8 cellular contexts compared by ENCODE assay signal in the genomic region with DNA sequence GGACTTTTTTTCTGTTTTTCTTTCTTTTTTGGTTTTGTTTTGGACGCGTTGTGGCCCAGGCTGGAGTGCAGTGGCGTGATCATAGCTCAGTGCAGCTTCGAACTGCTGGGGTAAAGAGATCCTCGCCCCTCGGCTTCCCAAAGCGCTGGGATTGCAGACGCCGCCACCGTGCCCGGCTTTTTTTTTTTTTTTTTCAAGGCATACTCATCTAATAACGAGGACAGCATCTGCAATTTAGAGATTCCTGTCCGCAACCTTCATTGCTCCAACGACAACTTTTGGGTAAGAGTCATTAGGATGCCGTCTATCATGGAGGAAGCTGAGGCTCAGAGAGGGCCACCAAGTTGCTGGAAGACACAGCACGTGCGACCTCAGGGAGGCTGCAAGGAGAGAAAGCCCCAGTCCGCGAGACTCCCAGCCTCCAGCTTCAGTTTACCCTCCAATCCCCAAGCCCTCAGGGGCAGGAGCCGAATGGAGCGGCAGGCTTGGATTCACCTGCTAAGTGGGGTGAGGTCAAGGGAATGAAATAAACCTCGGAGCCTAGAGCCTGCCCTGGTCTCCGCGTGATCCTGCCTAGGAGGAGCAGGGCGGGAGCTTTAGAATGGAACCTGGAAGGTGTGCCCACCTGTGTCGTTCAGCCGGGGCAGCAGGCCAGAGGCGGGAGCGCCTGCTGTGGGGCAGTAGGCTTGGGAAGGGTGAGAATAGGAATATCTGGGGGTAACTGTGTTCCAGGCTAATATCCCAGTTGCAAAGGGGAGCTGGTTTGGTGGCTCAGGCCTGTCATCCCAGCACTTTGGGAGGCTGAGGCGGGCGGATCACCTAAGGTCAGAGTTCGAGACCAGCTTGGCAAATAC. TPM values are rescaled to one million over a fixed set of nuclear protein-coding genes. Genes with fewer than 3 reads are reported as not detected.
DNase-seq lines count a peak whose midpoint lies in the region; ATAC-seq and TF ChIP-seq lines count a peak whose summit lies in the region.

No MANE protein-coding gene starts in this region.

- peaks cover 20% of the 10 kb centered on the region for H3K27me3 Mint-ChIP-seq in mesothelial cell of epicardium (ENCODE audit: low read depth)

- H3K27me3 ChIP-seq in A673 (replicated peaks; ENCODE audit: insufficient read depth, low read depth, low read length, poor library complexity) (no peaks in the 10 kb centered on the region), brain microvascular endothelial cell (replicated peaks) (no peaks in the 10 kb centered on the region)

- H3K4me3 ChIP-seq in A673 (ENCODE audit: low read depth, low read length, poor library complexity, severe bottlenecking) (peak overlapping the region; percentile 92), brain microvascular endothelial cell (ENCODE audit: low read depth, low read length) (peak overlapping the region; percentile 79)

- intact Hi-C loops in A673 (cut with micrococcal nuclease; ENCODE audit: unreplicated experiment), result loop anchor here (2.0 kb wide), 1 partner anchor 23 kb away; no protein-coding TSS in a partner anchor

- H3K27ac ChIP-seq in A673 (ENCODE audit: low read depth, low read length, poor library complexity, severe bottlenecking), result peak overlapping the region; percentile 87
- H3K27ac ChIP-seq in brain microvascular endothelial cell, result peak overlapping the region; percentile 63

- no peaks in the 10 kb centered on the region for H3K9me3 ChIP-seq in A673 (ENCODE audit: low read depth, low read length, poor library complexity, severe bottlenecking)

- BruUV-seq in A673 (replicated peaks; lab: Mats Ljungman, UMichigan), result TSS peak; percentile 77

- TF ChIP-seq CTCF in A673 (conservative IDR thresholded peaks at IDR 0.05; ENCODE audit: low read depth, low read length) (no peak), brain microvascular endothelial cell (IDR thresholded peaks at IDR 0.05; ENCODE audit: low read depth, low read length, missing control alignments) (no peak), mesothelial cell of epicardium (IDR thresholded peaks at IDR 0.05; ENCODE audit: unreplicated experiment) (no peak), GM13977 (IDR thresholded peaks at IDR 0.05; ENCODE audit: extremely low read depth, insufficient read depth, missing control alignments) (no peak)

- in situ Hi-C loops in brain microvascular endothelial cell (cut with HindIII; ENCODE audit: low pct_ligation_motif_present, low sequenced_read_pairs), result no loop called here
- in situ Hi-C loops in GM13977 (cut with MboI; ENCODE audit: low pct_unique_long_range_greater_than_20kb, low sequenced_read_pairs, unreplicated experiment), result no loop called here

- no peak for ATAC-seq in GM18519 (IDR thresholded peaks at IDR 0.05; ENCODE audit: low FRiP score, unreplicated experiment)

- H3K36me3 Mint-ChIP-seq in mesothelial cell of epicardium, result peaks cover 9% of the 10 kb centered on the region

- H3K36me3 ChIP-seq in A673 (ENCODE audit: insufficient read depth, low read length, poor library complexity, severe bottlenecking) (peaks cover 13% of the 10 kb centered on the region), brain microvascular endothelial cell (replicated peaks) (peaks cover 11% of the 10 kb centered on the region)

- H3K4me3 Mint-ChIP-seq in mesothelial cell of epicardium, result peak overlapping the region; percentile 87

- no peaks in the 10 kb centered on the region for H3K4me1 ChIP-seq in A673 (ENCODE audit: insufficient read depth, low read length, poor library complexity, severe bottlenecking)

- CTCF ChIA-PET in A673 (lab: Charles Lee), result interaction anchor here (0.7 kb wide), 1 partner anchor 12 kb away, joined by 3 read pairs; no protein-coding TSS in a partner anchor

- peaks cover 7% of the 10 kb centered on the region for H3K4me1 Mint-ChIP-seq in mesothelial cell of epicardium

- DNase-seq in A673 (ENCODE audit: low spot score) (peak; percentile 43), HS-5 (ENCODE audit: low read depth) (peak; percentile 15), brain microvascular endothelial cell (no peak), mesothelial cell of epicardium (ENCODE audit: low spot score in 2 of 2, unreplicated experiment in 2 of 2) (no peak), H4 (ENCODE audit: low spot score) (no peak), NCI-H2081 (lab: John Stamatoyannopoulos, UW) (no peak), GM13977 (ENCODE audit: low spot score) (no peak)

- no peaks in the 10 kb centered on the region for H3K9me3 Mint-ChIP-seq in mesothelial cell of epicardium

- POLR2A ChIA-PET in A673 (lab: Charles Lee; ENCODE audit: low non-redundant PET), result no interaction called here

- peak overlapping the region; percentile 91 for H3K27ac Mint-ChIP-seq in mesothelial cell of epicardium

RNA-seq across cellular contexts. Expression of a gene that starts 0.7 kb away (rescaled TPM):
- total RNA-seq in A673 (2021) (100 and 107 TPM in 2 replicates), mesothelial cell of epicardium (49.5 to 56.4 TPM (median 56.4 TPM) in 3 replicates)
- total RNA-seq in H4 (2014; rRNA removed; shearing (Covaris generic)), result 19.9 and 21.5 TPM in 2 replicates

RNA-seq across cellular contexts. Expression of a gene that starts 5.7 kb away (rescaled TPM):
- 0.19 and 0.57 TPM in 2 replicates for total RNA-seq in A673 (2021)
- 0.25 to 0.38 TPM in 2 of 3 replicates, not detected in the other for total RNA-seq in mesothelial cell of epicardium
- total RNA-seq in H4 (2014; rRNA removed; shearing (Covaris generic)), result not detected in 2 replicates

RNA-seq across cellular contexts. Expression of a gene that starts 29.0 kb away (rescaled TPM):
- 90.2 and 93.3 TPM in 2 replicates for total RNA-seq in A673 (2021)
- total RNA-seq in mesothelial cell of epicardium, result 41.6 to 47.3 TPM (median 47.1 TPM) in 3 replicates
- 23.8 and 27.4 TPM in 2 replicates for total RNA-seq in H4 (2014; rRNA removed; shearing (Covaris generic))

RNA-seq across cellular contexts. Expression of a gene that starts 42.2 kb away (rescaled TPM):
- total RNA-seq in A673 (2021) (5.9 and 6.0 TPM in 2 replicates), mesothelial cell of epicardium (64.1 to 65.5 TPM (median 64.6 TPM) in 3 replicates)
- total RNA-seq in H4 (2014; rRNA removed; shearing (Covaris generic)), result 35.6 and 45.6 TPM in 2 replicates

RNA-seq across cellular contexts. Expression of a gene that starts 44.3 kb away (rescaled TPM):
- total RNA-seq in A673 (2021), result 13.1 and 15.7 TPM in 2 replicates
- 1.1 to 1.6 TPM (median 1.5 TPM) in 3 replicates for total RNA-seq in mesothelial cell of epicardium
- total RNA-seq in H4 (2014; rRNA removed; shearing (Covaris generic)), result 4.5 and 4.6 TPM in 2 replicates

Comparison
In these comparisons a context has a peak if more than half of its experiments do, and no peak if none do; other contexts are left out.
1. DNase-seq: peak in A673 (single experiment) and HS-5 (single experiment); none in brain microvascular endothelial cell (single experiment), mesothelial cell of epicardium (0 of 2), H4 (single experiment), NCI-H2081 (0 of 2) and GM13977 (single experiment).